8 cellular contexts compared by ENCODE assay signal in genomic region chr4:75630932-75631320, GRCh38. TPM values are rescaled to one million over a fixed set of nuclear protein-coding genes. Genes with fewer than 3 reads are reported as not detected.
DNase-seq lines count a peak whose midpoint lies in the region; ATAC-seq, FAIRE-seq and TF ChIP-seq lines count a peak whose summit lies in the region.

No MANE protein-coding gene starts in this region.

- TF ChIP-seq EP300 in sigmoid colon (IDR thresholded peaks at IDR 0.05) = no peak

- no peaks in the 10 kb centered on the region for H3K9me3 ChIP-seq in sigmoid colon

- H3K4me3 ChIP-seq in sigmoid colon = peak overlapping the region; percentile 53 to 70 (median 60)

- no peak for DNase-seq in GM19239 (ENCODE audit: insufficient read length, low spot score)
- no peak for DNase-seq in activated naive CD4-positive, alpha-beta T cell treated with anti-CD3 and anti-CD28 coated beads, Interleukin-2, amount 50 U/mL, for 72 hours (ENCODE audit: low spot score in 2 of 2)
- no peak for DNase-seq in left ventricle myocardium superior
- no peak for DNase-seq in sigmoid colon
- DNase-seq in dermis blood vessel endothelial cell = no peak
- DNase-seq in effector CD4-positive, alpha-beta T cell = no peak
- DNase-seq in stimulated activated CD4-positive, alpha-beta T cell treated with anti-CD3 and anti-CD28 coated beads, Interleukin-15, amount 100 ng/mL, for 24 hours = no peak

- peak; percentile 44 for FAIRE-seq in GM19239 (lab: Jason Lieb, UNC)

- peaks cover 0 to 20% (median 7%) of the 10 kb centered on the region in 4 donors for H3K4me1 ChIP-seq in sigmoid colon

- no peak for ATAC-seq in activated naive CD4-positive, alpha-beta T cell treated with anti-CD3 and anti-CD28 coated beads, Interleukin-2, amount 50 U/mL, for 72 hours
- ATAC-seq in left ventricle myocardium superior (peak; percentile 30), HG03378 (IDR thresholded peaks at IDR 0.05; ENCODE audit: unreplicated experiment) (no peak)

- TF ChIP-seq CTCF in sigmoid colon (IDR thresholded peaks at IDR 0.05) = no peak

- H3K36me3 Mint-ChIP-seq in activated naive CD4-positive, alpha-beta T cell treated with anti-CD3 and anti-CD28 coated beads, Interleukin-2, amount 50 U/mL, for 72 hours = peaks cover 0 to 5% of the 10 kb centered on the region in 2 donors

- 41 to 56% methylated on average over 9 of the region's 9 CpGs for WGBS in sigmoid colon, 2 donors

- H3K27ac ChIP-seq in sigmoid colon = peak overlapping the region; percentile 18 to 70 (median 60)

- H3K36me3 ChIP-seq in sigmoid colon = no peaks in the 10 kb centered on the region

- no peak for TF ChIP-seq POLR2A in sigmoid colon (IDR thresholded peaks at IDR 0.05)

- H3K9me3 Mint-ChIP-seq in activated naive CD4-positive, alpha-beta T cell treated with anti-CD3 and anti-CD28 coated beads, Interleukin-2, amount 50 U/mL, for 72 hours = no peaks in the 10 kb centered on the region

- no peaks in the 10 kb centered on the region for H3K27me3 ChIP-seq in sigmoid colon

- peak overlapping the region; percentile 65 to 86 for H3K27ac Mint-ChIP-seq in activated naive CD4-positive, alpha-beta T cell treated with anti-CD3 and anti-CD28 coated beads, Interleukin-2, amount 50 U/mL, for 72 hours

- intact Hi-C loops in left ventricle myocardium superior (cut with micrococcal nuclease) (no loop called here), sigmoid colon (cut with DNase I) (loop anchor here (5.0 kb wide), 1 partner anchor 41 kb away; the partner anchor contains the start of gene G3BP2)

RNA-seq across cellular contexts. Expression of gene CDKL2, which starts 0.6 kb away (rescaled TPM):
- 1 to 10 TPM; 1.5 to 2.9 TPM for total RNA-seq in activated naive CD4-positive, alpha-beta T cell treated with anti-CD3 and anti-CD28 coated beads, Interleukin-2, amount 50 U/mL, for 72 hours
- total RNA-seq in left ventricle myocardium superior = 0.64 TPM
- total RNA-seq in sigmoid colon = 10 to 100 TPM in 1 of 4 donors, 1 to 10 TPM in 3; 1.1 to 11.9 (median 3.7) TPM
- polyA plus RNA-seq in sigmoid colon = under 1 TPM in 1 of 3 donors, not detected in 2; 0.42 TPM
- 0.14 and 0.34 TPM in 2 replicates for total RNA-seq in dermis blood vessel endothelial cell

RNA-seq across cellular contexts. Expression of gene G3BP2, which starts 42.3 kb away (rescaled TPM):
- 100 to 1,000 TPM; 118 to 122 TPM for total RNA-seq in activated naive CD4-positive, alpha-beta T cell treated with anti-CD3 and anti-CD28 coated beads, Interleukin-2, amount 50 U/mL, for 72 hours
- total RNA-seq in left ventricle myocardium superior = 74.1 TPM
- total RNA-seq in sigmoid colon = 100 to 1,000 TPM; 102 to 141 (median 119) TPM
- polyA plus RNA-seq in sigmoid colon = 10 to 100 TPM; 60.7 to 83.7 (median 61.7) TPM
- total RNA-seq in dermis blood vessel endothelial cell = 239 and 264 TPM in 2 replicates
